In the genomic region with DNA sequence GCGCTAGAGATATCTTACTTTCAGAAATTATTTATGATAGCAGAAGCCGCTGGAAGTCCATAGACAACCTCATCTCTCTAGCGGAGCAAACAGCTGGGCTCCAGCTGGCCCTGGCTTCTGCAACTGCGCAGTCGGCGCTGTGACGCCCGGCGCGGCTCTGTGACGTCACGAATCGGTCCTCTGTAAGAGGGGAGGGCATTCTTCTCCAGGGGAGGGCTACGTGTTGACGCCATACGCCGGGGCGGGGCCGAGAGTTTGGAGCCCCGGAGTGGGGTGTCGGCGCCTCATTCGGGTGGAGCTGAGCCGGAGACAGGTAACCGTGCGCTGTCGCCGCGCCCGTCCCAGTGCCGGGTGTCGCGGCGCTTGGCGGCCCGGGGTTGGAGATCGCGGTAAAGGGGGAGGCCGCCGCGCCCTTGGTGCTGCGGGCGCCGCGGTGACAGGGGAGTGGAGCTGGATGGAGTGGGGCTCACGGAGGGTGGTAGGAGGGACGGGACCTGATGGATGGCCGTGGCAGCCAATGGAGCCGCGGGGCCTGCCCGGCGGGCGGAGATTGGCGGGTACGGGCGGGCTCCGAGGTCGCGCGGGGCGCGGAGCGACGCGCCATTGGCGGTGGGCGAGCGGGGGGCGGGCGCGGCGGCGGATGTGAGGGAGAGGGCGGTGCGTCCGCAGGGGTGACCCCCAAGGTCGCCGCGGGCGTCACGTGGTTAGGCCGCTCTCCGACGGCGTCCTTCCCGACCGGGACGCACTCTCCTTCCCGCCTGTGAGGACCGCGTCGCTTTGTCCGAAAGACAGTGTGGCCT, we compare ENCODE assay signal across 1 cellular context.
TF ChIP-seq lines count a peak whose summit lies in the region.

A gene (plus strand): TSS at position 287 of the 800 bp plus-strand sequence. CDS start 17,717 bp downstream, outside the sequence.

TF ChIP-seq in WTC11, 78 proteins besides CTCF, POLR2A, EP300 and RAD21 (continued from another document):
- TF ChIP-seq NFE2L1 (CRISPR knock-in tag; IDR thresholded peaks at IDR 0.05) (peak; percentile 52; the same call in 1 of the 2 replicates), ATF1 (CRISPR knock-in tag; IDR thresholded peaks at IDR 0.05) (no peak; the same call in 1 of the 2 replicates), GTF2I (CRISPR knock-in tag; conservative IDR thresholded peaks at IDR 0.05) (no peak), ZNF416 (CRISPR knock-in tag; IDR thresholded peaks at IDR 0.05) (no peak), TP53 (CRISPR knock-in tag; IDR thresholded peaks at IDR 0.05) (no peak), CREM (CRISPR knock-in tag; IDR thresholded peaks at IDR 0.05) (peak; percentile 98), TCF7 (CRISPR knock-in tag; IDR thresholded peaks at IDR 0.05; ENCODE audit: low read depth) (no peak), ZNF671 (CRISPR knock-in tag; IDR thresholded peaks at IDR 0.05) (no peak), SOX15 (CRISPR knock-in tag; IDR thresholded peaks at IDR 0.05) (no peak), MXD4 (CRISPR knock-in tag; IDR thresholded peaks at IDR 0.05; ENCODE audit: borderline replicate concordance) (no peak), ETV6 (CRISPR knock-in tag; IDR thresholded peaks at IDR 0.05) (no peak), ZNF219 (CRISPR knock-in tag; IDR thresholded peaks at IDR 0.05; ENCODE audit: borderline replicate concordance) (no peak), CBFB (CRISPR knock-in tag; IDR thresholded peaks at IDR 0.05; ENCODE audit: low read depth) (no peak), HMGA2 (CRISPR knock-in tag; IDR thresholded peaks at IDR 0.05) (no peak), FOXP1 (CRISPR knock-in tag; IDR thresholded peaks at IDR 0.05; ENCODE audit: borderline replicate concordance) (peak; percentile 10; the same call in 1 of the 2 replicates), OVOL2 (CRISPR knock-in tag; IDR thresholded peaks at IDR 0.05; ENCODE audit: borderline replicate concordance) (no peak), TEAD1 (CRISPR knock-in tag; IDR thresholded peaks at IDR 0.05) (no peak), ZNF396 (CRISPR knock-in tag; IDR thresholded peaks at IDR 0.05; ENCODE audit: borderline replicate concordance) (no peak), IRF2 (CRISPR knock-in tag; IDR thresholded peaks at IDR 0.05; ENCODE audit: borderline replicate concordance, low read depth) (no peak), NR1H2 (CRISPR knock-in tag; IDR thresholded peaks at IDR 0.05) (no peak), MYBL2 (CRISPR knock-in tag; IDR thresholded peaks at IDR 0.05) (no peak), ZNF138 (CRISPR knock-in tag; conservative IDR thresholded peaks at IDR 0.05) (no peak), ZNF232 (CRISPR knock-in tag; IDR thresholded peaks at IDR 0.05) (no peak), GRHL2 (CRISPR knock-in tag; IDR thresholded peaks at IDR 0.05; ENCODE audit: insufficient replicate concordance, severe bottlenecking) (no peak)
- TF ChIP-seq, protein P1, sequence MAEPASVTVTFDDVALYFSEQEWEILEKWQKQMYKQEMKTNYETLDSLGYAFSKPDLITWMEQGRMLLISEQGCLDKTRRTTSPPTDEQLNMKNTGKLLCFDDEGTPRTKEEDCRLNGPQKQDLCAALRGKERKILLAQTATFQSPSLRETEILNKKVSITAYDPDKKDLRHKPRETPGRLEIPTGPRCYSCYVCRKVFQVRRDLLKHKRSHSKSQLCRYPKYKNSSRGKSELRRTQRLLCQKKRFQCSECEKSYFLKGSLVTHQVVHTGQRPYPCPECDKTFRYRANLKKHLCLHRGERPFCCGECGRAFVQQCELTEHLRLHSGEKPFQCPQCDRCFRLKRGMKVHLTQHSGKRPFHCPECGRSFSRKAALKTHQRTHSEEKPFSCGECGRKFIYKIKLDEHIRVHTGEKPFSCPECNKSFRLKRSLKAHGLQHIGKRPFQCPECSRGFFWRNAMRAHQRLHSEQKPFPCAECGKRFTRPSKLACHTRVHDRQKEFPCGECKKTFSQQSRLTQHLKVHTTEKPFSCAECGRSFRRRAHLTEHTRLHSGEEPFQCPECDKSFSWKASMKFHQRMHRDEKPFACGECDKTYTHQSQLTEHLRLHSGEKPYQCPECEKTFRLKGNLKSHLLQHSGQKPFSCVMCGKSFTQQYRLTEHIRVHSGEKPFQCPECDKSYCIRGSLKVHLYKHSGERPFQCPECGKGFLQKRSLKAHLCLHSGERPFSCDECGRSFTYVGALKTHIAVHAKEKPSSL (CRISPR knock-in tag; conservative IDR thresholded peaks at IDR 0.05): no peak
- TF ChIP-seq, protein P2, sequence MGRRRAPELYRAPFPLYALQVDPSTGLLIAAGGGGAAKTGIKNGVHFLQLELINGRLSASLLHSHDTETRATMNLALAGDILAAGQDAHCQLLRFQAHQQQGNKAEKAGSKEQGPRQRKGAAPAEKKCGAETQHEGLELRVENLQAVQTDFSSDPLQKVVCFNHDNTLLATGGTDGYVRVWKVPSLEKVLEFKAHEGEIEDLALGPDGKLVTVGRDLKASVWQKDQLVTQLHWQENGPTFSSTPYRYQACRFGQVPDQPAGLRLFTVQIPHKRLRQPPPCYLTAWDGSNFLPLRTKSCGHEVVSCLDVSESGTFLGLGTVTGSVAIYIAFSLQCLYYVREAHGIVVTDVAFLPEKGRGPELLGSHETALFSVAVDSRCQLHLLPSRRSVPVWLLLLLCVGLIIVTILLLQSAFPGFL (CRISPR knock-in tag; IDR thresholded peaks at IDR 0.05; ENCODE audit: borderline replicate concordance): no peak
- TF ChIP-seq, protein P3, sequence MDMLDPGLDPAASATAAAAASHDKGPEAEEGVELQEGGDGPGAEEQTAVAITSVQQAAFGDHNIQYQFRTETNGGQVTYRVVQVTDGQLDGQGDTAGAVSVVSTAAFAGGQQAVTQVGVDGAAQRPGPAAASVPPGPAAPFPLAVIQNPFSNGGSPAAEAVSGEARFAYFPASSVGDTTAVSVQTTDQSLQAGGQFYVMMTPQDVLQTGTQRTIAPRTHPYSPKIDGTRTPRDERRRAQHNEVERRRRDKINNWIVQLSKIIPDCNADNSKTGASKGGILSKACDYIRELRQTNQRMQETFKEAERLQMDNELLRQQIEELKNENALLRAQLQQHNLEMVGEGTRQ (CRISPR knock-in tag; IDR thresholded peaks at IDR 0.05): peak; percentile 98
- TF ChIP-seq, protein P4, sequence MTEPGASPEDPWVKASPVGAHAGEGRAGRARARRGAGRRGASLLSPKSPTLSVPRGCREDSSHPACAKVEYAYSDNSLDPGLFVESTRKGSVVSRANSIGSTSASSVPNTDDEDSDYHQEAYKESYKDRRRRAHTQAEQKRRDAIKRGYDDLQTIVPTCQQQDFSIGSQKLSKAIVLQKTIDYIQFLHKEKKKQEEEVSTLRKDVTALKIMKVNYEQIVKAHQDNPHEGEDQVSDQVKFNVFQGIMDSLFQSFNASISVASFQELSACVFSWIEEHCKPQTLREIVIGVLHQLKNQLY (CRISPR knock-in tag; IDR thresholded peaks at IDR 0.05): no peak
- TF ChIP-seq, protein P5, sequence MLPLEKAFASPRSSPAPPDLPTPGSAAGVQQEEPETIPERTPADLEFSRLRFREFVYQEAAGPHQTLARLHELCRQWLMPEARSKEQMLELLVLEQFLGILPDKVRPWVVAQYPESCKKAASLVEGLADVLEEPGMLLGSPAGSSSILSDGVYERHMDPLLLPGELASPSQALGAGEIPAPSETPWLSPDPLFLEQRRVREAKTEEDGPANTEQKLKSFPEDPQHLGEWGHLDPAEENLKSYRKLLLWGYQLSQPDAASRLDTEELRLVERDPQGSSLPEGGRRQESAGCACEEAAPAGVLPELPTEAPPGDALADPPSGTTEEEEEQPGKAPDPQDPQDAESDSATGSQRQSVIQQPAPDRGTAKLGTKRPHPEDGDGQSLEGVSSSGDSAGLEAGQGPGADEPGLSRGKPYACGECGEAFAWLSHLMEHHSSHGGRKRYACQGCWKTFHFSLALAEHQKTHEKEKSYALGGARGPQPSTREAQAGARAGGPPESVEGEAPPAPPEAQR (CRISPR knock-in tag; IDR thresholded peaks at IDR 0.05): no peak
- TF ChIP-seq, protein P6, sequence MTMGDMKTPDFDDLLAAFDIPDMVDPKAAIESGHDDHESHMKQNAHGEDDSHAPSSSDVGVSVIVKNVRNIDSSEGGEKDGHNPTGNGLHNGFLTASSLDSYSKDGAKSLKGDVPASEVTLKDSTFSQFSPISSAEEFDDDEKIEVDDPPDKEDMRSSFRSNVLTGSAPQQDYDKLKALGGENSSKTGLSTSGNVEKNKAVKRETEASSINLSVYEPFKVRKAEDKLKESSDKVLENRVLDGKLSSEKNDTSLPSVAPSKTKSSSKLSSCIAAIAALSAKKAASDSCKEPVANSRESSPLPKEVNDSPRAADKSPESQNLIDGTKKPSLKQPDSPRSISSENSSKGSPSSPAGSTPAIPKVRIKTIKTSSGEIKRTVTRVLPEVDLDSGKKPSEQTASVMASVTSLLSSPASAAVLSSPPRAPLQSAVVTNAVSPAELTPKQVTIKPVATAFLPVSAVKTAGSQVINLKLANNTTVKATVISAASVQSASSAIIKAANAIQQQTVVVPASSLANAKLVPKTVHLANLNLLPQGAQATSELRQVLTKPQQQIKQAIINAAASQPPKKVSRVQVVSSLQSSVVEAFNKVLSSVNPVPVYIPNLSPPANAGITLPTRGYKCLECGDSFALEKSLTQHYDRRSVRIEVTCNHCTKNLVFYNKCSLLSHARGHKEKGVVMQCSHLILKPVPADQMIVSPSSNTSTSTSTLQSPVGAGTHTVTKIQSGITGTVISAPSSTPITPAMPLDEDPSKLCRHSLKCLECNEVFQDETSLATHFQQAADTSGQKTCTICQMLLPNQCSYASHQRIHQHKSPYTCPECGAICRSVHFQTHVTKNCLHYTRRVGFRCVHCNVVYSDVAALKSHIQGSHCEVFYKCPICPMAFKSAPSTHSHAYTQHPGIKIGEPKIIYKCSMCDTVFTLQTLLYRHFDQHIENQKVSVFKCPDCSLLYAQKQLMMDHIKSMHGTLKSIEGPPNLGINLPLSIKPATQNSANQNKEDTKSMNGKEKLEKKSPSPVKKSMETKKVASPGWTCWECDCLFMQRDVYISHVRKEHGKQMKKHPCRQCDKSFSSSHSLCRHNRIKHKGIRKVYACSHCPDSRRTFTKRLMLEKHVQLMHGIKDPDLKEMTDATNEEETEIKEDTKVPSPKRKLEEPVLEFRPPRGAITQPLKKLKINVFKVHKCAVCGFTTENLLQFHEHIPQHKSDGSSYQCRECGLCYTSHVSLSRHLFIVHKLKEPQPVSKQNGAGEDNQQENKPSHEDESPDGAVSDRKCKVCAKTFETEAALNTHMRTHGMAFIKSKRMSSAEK (CRISPR knock-in tag; IDR thresholded peaks at IDR 0.05; ENCODE audit: borderline replicate concordance): no peak
- TF ChIP-seq, protein P7, sequence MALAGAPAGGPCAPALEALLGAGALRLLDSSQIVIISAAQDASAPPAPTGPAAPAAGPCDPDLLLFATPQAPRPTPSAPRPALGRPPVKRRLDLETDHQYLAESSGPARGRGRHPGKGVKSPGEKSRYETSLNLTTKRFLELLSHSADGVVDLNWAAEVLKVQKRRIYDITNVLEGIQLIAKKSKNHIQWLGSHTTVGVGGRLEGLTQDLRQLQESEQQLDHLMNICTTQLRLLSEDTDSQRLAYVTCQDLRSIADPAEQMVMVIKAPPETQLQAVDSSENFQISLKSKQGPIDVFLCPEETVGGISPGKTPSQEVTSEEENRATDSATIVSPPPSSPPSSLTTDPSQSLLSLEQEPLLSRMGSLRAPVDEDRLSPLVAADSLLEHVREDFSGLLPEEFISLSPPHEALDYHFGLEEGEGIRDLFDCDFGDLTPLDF (CRISPR knock-in tag; IDR thresholded peaks at IDR 0.05): 0 out of 2 replicates have a peak, but pooled peaks have one; percentile 67
- TF ChIP-seq, protein P8, sequence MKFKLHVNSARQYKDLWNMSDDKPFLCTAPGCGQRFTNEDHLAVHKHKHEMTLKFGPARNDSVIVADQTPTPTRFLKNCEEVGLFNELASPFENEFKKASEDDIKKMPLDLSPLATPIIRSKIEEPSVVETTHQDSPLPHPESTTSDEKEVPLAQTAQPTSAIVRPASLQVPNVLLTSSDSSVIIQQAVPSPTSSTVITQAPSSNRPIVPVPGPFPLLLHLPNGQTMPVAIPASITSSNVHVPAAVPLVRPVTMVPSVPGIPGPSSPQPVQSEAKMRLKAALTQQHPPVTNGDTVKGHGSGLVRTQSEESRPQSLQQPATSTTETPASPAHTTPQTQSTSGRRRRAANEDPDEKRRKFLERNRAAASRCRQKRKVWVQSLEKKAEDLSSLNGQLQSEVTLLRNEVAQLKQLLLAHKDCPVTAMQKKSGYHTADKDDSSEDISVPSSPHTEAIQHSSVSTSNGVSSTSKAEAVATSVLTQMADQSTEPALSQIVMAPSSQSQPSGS (CRISPR knock-in tag; IDR thresholded peaks at IDR 0.05; ENCODE audit: borderline replicate concordance, low read depth): no peak
- TF ChIP-seq, protein P9, sequence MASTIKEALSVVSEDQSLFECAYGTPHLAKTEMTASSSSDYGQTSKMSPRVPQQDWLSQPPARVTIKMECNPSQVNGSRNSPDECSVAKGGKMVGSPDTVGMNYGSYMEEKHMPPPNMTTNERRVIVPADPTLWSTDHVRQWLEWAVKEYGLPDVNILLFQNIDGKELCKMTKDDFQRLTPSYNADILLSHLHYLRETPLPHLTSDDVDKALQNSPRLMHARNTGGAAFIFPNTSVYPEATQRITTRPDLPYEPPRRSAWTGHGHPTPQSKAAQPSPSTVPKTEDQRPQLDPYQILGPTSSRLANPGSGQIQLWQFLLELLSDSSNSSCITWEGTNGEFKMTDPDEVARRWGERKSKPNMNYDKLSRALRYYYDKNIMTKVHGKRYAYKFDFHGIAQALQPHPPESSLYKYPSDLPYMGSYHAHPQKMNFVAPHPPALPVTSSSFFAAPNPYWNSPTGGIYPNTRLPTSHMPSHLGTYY (CRISPR knock-in tag; IDR thresholded peaks at IDR 0.05): no peak
- TF ChIP-seq, protein P10, sequence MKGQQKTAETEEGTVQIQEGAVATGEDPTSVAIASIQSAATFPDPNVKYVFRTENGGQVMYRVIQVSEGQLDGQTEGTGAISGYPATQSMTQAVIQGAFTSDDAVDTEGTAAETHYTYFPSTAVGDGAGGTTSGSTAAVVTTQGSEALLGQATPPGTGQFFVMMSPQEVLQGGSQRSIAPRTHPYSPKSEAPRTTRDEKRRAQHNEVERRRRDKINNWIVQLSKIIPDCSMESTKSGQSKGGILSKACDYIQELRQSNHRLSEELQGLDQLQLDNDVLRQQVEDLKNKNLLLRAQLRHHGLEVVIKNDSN (CRISPR knock-in tag; IDR thresholded peaks at IDR 0.05): peak; percentile 94
- TF ChIP-seq, protein P11, sequence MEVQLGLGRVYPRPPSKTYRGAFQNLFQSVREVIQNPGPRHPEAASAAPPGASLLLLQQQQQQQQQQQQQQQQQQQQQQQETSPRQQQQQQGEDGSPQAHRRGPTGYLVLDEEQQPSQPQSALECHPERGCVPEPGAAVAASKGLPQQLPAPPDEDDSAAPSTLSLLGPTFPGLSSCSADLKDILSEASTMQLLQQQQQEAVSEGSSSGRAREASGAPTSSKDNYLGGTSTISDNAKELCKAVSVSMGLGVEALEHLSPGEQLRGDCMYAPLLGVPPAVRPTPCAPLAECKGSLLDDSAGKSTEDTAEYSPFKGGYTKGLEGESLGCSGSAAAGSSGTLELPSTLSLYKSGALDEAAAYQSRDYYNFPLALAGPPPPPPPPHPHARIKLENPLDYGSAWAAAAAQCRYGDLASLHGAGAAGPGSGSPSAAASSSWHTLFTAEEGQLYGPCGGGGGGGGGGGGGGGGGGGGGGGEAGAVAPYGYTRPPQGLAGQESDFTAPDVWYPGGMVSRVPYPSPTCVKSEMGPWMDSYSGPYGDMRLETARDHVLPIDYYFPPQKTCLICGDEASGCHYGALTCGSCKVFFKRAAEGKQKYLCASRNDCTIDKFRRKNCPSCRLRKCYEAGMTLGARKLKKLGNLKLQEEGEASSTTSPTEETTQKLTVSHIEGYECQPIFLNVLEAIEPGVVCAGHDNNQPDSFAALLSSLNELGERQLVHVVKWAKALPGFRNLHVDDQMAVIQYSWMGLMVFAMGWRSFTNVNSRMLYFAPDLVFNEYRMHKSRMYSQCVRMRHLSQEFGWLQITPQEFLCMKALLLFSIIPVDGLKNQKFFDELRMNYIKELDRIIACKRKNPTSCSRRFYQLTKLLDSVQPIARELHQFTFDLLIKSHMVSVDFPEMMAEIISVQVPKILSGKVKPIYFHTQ (CRISPR knock-in tag; IDR thresholded peaks at IDR 0.05): no peak
